22 cellular contexts compared by ENCODE assay signal in the genomic region with DNA sequence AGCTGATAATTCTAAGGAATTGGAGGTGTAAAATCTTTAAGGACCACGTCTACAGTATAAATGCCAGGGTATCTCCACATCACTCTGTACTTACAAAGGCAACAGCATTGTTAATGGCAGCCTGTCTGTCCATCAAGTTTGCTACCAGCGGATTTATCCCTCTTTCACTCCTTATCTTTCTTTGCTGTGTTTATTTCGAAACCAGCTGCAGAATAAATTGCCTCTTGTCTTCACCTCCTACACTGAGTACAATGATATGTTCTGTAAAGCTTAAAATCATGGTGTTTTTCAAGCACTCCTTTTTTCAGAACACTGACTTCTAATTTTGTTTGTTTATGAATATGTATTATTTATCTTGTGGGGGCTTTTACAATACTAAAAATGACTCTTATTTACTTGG.
A peak's percentile ranks its signal among the peaks of the same experiment; 100 is the strongest.
DNase-seq lines count a peak whose midpoint lies in the region; TF ChIP-seq lines count a peak whose summit lies in the region.
"Had no signal": no experiment of that assay in that cellular context is flagged by ENCODE, and none has a peak within 500 bp of the region (broad histone marks: within the 10 kb centered on the region; RNA-seq: fewer than 3 reads in every experiment).

No MANE protein-coding gene starts in this region.

- WGBS in neuronal stem cell (ENCODE audit: extremely low coverage in 2 of 2, insufficient read length in 2 of 2, insufficient replicate concordance in 1 of 2), 2 donors: no CpG with 5 or more reads among the region's 3 CpGs

- H3K4ac ChIP-seq in neuronal stem cell (ENCODE audit: low read length): no peak overlapping the region

- BruUV-seq in OCI-LY7 (replicated peaks; lab: Mats Ljungman, UMichigan): no TSS peak

- H3K36me3 ChIP-seq in neuronal stem cell (replicated peaks in 1 of 2; ENCODE audit: control insufficient read depth in 2 of 2, insufficient read depth in 2 of 2, low read length in 2 of 2) (no peaks in the 10 kb centered on the region), OCI-LY7 (ENCODE audit: insufficient read depth, low read length) (no peaks in the 10 kb centered on the region)

- H2BK15ac ChIP-seq in neuronal stem cell (ENCODE audit: low read length): no peak overlapping the region

- H3K4me2 ChIP-seq in neuronal stem cell (ENCODE audit: insufficient read depth, low read length, poor library complexity, severe bottlenecking) (no peak overlapping the region), OCI-LY7 (ENCODE audit: low read length) (no peak overlapping the region)

- no peak overlapping the region for H2BK5ac ChIP-seq in neuronal stem cell (ENCODE audit: low read length)

- H3K79me2 ChIP-seq in OCI-LY7 (ENCODE audit: insufficient read depth, low read depth, low read length): no peaks in the 10 kb centered on the region

- H4K20me1 ChIP-seq in OCI-LY7 (ENCODE audit: insufficient read depth, low read length): no peaks in the 10 kb centered on the region

- TF ChIP-seq CTCF in choroid plexus epithelial cell (conservative IDR thresholded peaks at IDR 0.05; ENCODE audit: low read depth, low read length) (no peak), OCI-LY7 (conservative IDR thresholded peaks at IDR 0.05; ENCODE audit: low read length) (no peak)

- intact Hi-C loops in OCI-LY7 (cut with micrococcal nuclease; ENCODE audit: unreplicated experiment): no loop called here

- no peak overlapping the region for H3K14ac ChIP-seq in neuronal stem cell (ENCODE audit: low read length)

- no peak overlapping the region for H3K27ac ChIP-seq in neuronal stem cell (replicated peaks; ENCODE audit: low read length)
- no peak overlapping the region for H3K27ac ChIP-seq in OCI-LY7 (ENCODE audit: low read depth, low read length, poor library complexity, severe bottlenecking)
- H3K27ac ChIP-seq: KMS-11, RWPE1, SK-N-MC had no signal

- CTCF ChIA-PET in OCI-LY7 (lab: Charles Lee; ENCODE audit: unreplicated experiment): no interaction called here

- peak overlapping the region; percentile 2 for H2AFZ ChIP-seq in neuronal stem cell (ENCODE audit: low read length)
- H2AFZ ChIP-seq in OCI-LY7 (ENCODE audit: low read length): no peak overlapping the region

- no peaks in the 10 kb centered on the region for H3K79me1 ChIP-seq in neuronal stem cell (ENCODE audit: low read depth, low read length)

- H2BK120ac ChIP-seq in neuronal stem cell (ENCODE audit: low read depth, low read length): no peak overlapping the region

- no peak overlapping the region for H2AK5ac ChIP-seq in neuronal stem cell (ENCODE audit: low read depth, low read length)

- no peaks in the 10 kb centered on the region for H3K9me2 ChIP-seq in OCI-LY7 (ENCODE audit: insufficient read depth, low read length)

- H3K4me3 ChIP-seq in choroid plexus epithelial cell (ENCODE audit: low read depth, low read length) (no peak overlapping the region), neuronal stem cell (ENCODE audit: low read length in 2 of 2) (no peak overlapping the region), OCI-LY7 (ENCODE audit: low read depth, low read length, poor library complexity, severe bottlenecking) (no peak overlapping the region)
- H3K4me3 ChIP-seq: SK-N-MC had no signal

- H3K27me3 ChIP-seq in neuronal stem cell (ENCODE audit: control insufficient read depth in 3 of 3, insufficient read depth in 3 of 3, low read depth in 1 of 3, low read length in 3 of 3): no peaks in the 10 kb centered on the region

- POLR2A ChIA-PET in OCI-LY7 (lab: Charles Lee): no interaction called here

- DNase-seq in NCI-H748 (lab: John Stamatoyannopoulos, UW; ENCODE audit: unreplicated experiment) (peak; percentile 70), NCI-H748 treated with DMSO at 0.1 percent for 48 hours (lab: John Stamatoyannopoulos, UW) (no peak), NCI-H2227 treated with DMSO at 0.1 percent for 48 hours (lab: John Stamatoyannopoulos, UW) (peak; percentile 11), choroid plexus epithelial cell (ENCODE audit: low read depth) (peak; percentile 12), neuronal stem cell (ENCODE audit: low spot score) (no peak), OCI-LY7 (ENCODE audit: low spot score) (no peak), NCI-H69 (lab: John Stamatoyannopoulos, UW) (no peak)
- no peak for DNase-seq in stimulated activated CD4-positive, alpha-beta T cell treated with anti-CD3 and anti-CD28 coated beads, Interleukin-4, amount 100 ng/mL, for 1 hour
- DNase-seq: C1 segment of cervical spinal cord; CD4-positive, alpha-beta memory T cell; COR-L47; DMS53; MM.1S; NCI-H1694 treated with DMSO at 0.1 percent for 48 hours; NCI-H2081; NCI-H446 treated with DMSO at 0.1 percent for 48 hours; NCI-H526; NK-92 treated with Interleukin-12 subunit alpha and Interleukin-12 subunit beta, amount 100 ng/mL, for 24 hours; SHP77 had no signal

- no peak overlapping the region for H4K8ac ChIP-seq in neuronal stem cell (ENCODE audit: low read depth, low read length)

- no peaks in the 10 kb centered on the region for H3K9me3 ChIP-seq in neuronal stem cell (replicated peaks in 1 of 2; ENCODE audit: control insufficient read depth in 2 of 2, insufficient read depth in 1 of 2, low read depth in 1 of 2, low read length in 2 of 2)
- H3K9me3 ChIP-seq in OCI-LY7 (ENCODE audit: low read length): no peaks in the 10 kb centered on the region

- H4K91ac ChIP-seq in neuronal stem cell (ENCODE audit: low read depth, low read length, poor library complexity): no peak overlapping the region

- H3K9ac ChIP-seq in neuronal stem cell (ENCODE audit: low read depth, low read length, poor library complexity): no peak overlapping the region
- H3K9ac ChIP-seq: KMS-11 had no signal

- no peak overlapping the region for H3K23ac ChIP-seq in neuronal stem cell (ENCODE audit: low read depth, low read length, poor library complexity)

- H3K4me1 ChIP-seq in neuronal stem cell (ENCODE audit: control insufficient read depth in 2 of 2, insufficient read depth in 1 of 2, low read depth in 1 of 2, low read length in 2 of 2) (no peaks in the 10 kb centered on the region), OCI-LY7 (ENCODE audit: insufficient read depth, low read length, poor library complexity, severe bottlenecking) (no peaks in the 10 kb centered on the region)

- H2BK12ac ChIP-seq in neuronal stem cell (ENCODE audit: low read length): no peak overlapping the region

- no peak overlapping the region for H3K18ac ChIP-seq in neuronal stem cell (ENCODE audit: low read length)

Comparison
In these comparisons a context has a peak if more than half of its experiments do, and no peak if none do; other contexts are left out.
1. DNase-seq: peak in NCI-H748 (single experiment), NCI-H2227 treated with DMSO at 0.1 percent for 48 hours (single experiment) and choroid plexus epithelial cell (single experiment); none in NCI-H748 treated with DMSO at 0.1 percent for 48 hours (single experiment), neuronal stem cell (single experiment), OCI-LY7 (single experiment), NCI-H69 (single experiment) and stimulated activated CD4-positive, alpha-beta T cell treated with anti-CD3 and anti-CD28 coated beads, Interleukin-4, amount 100 ng/mL, for 1 hour (single experiment).